8 cellular contexts compared by ENCODE assay signal in genomic region chr13:42040730-42041016, GRCh38. TPM values are rescaled to one million over a fixed set of nuclear protein-coding genes. Genes with fewer than 3 reads are reported as not detected.
DNase-seq lines count a peak whose midpoint lies in the region; ATAC-seq, FAIRE-seq and TF ChIP-seq lines count a peak whose summit lies in the region.

No MANE protein-coding gene starts in this region.

- no peaks in the 10 kb centered on the region for H3K36me3 Mint-ChIP-seq in activated T-cell treated with anti-CD3 and anti-CD28 coated beads, Interleukin-2, amount 50 U/mL, for 4 hours (ENCODE audit: insufficient read depth)
- peaks cover 7% of the 10 kb centered on the region for H3K36me3 Mint-ChIP-seq in activated CD8-positive, alpha-beta T cell treated with anti-CD3 and anti-CD28 coated beads, Interleukin-2, amount 10 ng/mL, durations not matched to agents 7 days and 5 days (ENCODE audit: low read depth)

- FAIRE-seq in kidney (lab: Jason Lieb, UNC): no peak

- H3K4me1 ChIP-seq in kidney (ENCODE audit: control insufficient read depth in 1 of 2, insufficient read depth in 1 of 2, low read depth in 1 of 2, low read length in 2 of 2): peaks cover 3 to 13% of the 10 kb centered on the region in 2 donors
- peaks cover 2 to 19% (median 17%) of the 10 kb centered on the region in 4 donors for H3K4me1 ChIP-seq in transverse colon

- WGBS in transverse colon (ENCODE audit: low coverage in 1 of 2), 2 donors: no CpG with 5 or more reads among the region's 49 CpGs

- intact Hi-C loops in kidney (cut with DNase I): no loop called here
- intact Hi-C loops in transverse colon (cut with DNase I; ENCODE audit: low total_unique reads): loop anchor here (5.0 kb wide), 1 partner anchor 78 kb away; the partner anchor contains the start of gene VWA8

- no peak for TF ChIP-seq POLR2A in transverse colon (IDR thresholded peaks at IDR 0.05)

- no peak for TF ChIP-seq EP300 in transverse colon (IDR thresholded peaks at IDR 0.05; ENCODE audit: low read depth)

- H3K27ac Mint-ChIP-seq in activated CD8-positive, alpha-beta T cell treated with anti-CD3 and anti-CD28 coated beads, Interleukin-2, amount 10 ng/mL, durations not matched to agents 7 days and 5 days: no peak overlapping the region

- CTCF ChIA-PET in activated CD8-positive, alpha-beta T cell treated with anti-CD3 and anti-CD28 coated beads, Interleukin-2, amount 10 ng/mL, durations not matched to agents 7 days and 5 days (lab: Charles Lee): interaction anchor here (1.0 kb wide), 1 partner anchor 14 kb away, joined by 3 read pairs; no protein-coding TSS in a partner anchor

- no peaks in the 10 kb centered on the region for H3K27me3 ChIP-seq in transverse colon

- H3K27ac ChIP-seq in kidney (ENCODE audit: low read depth in 2 of 2, low read length in 2 of 2) (peak overlapping the region; percentile 45 to 67), transverse colon (peak overlapping the region; percentile 96 to 100 (median 98))

- H3K9me3 Mint-ChIP-seq in activated T-cell treated with anti-CD3 and anti-CD28 coated beads, Interleukin-2, amount 50 U/mL, for 4 hours: peaks cover 9% of the 10 kb centered on the region
- H3K9me3 Mint-ChIP-seq in activated CD8-positive, alpha-beta T cell treated with anti-CD3 and anti-CD28 coated beads, Interleukin-2, amount 10 ng/mL, durations not matched to agents 7 days and 5 days (ENCODE audit: insufficient read depth): peaks cover 3% of the 10 kb centered on the region

- H3K4me3 Mint-ChIP-seq in activated T-cell treated with anti-CD3 and anti-CD28 coated beads, Interleukin-2, amount 50 U/mL, for 4 hours: peak overlapping the region; percentile 84
- H3K4me3 Mint-ChIP-seq in activated CD8-positive, alpha-beta T cell treated with anti-CD3 and anti-CD28 coated beads, Interleukin-2, amount 10 ng/mL, durations not matched to agents 7 days and 5 days: no peak overlapping the region

- POLR2A ChIA-PET in activated CD8-positive, alpha-beta T cell treated with anti-CD3 and anti-CD28 coated beads, Interleukin-2, amount 10 ng/mL, durations not matched to agents 7 days and 5 days (lab: Charles Lee): no interaction called here

- peak; percentile 33 to 34 for ATAC-seq in activated T-cell treated with anti-CD3 and anti-CD28 coated beads, Interleukin-2, amount 50 U/mL, for 4 hours
- no peak for ATAC-seq in activated CD8-positive, alpha-beta T cell treated with anti-CD3 and anti-CD28 coated beads, Interleukin-2, amount 10 ng/mL, durations not matched to agents 7 days and 5 days
- ATAC-seq in HG02870 (IDR thresholded peaks at IDR 0.05; ENCODE audit: unreplicated experiment): no peak

- DNase-seq in activated T-cell treated with anti-CD3 and anti-CD28 coated beads, Interleukin-2, amount 50 U/mL, for 4 hours: no peak
- no peak for DNase-seq in activated T-cell treated with anti-CD3 and anti-CD28 coated beads, Interleukin-2, amount 50 U/mL, for 48 hours
- DNase-seq in activated CD8-positive, alpha-beta T cell treated with anti-CD3 and anti-CD28 coated beads, Interleukin-2, amount 10 ng/mL, durations not matched to agents 7 days and 5 days: peak; percentile 26
- DNase-seq in kidney: no peak
- no peak for DNase-seq in transverse colon
- DNase-seq in SW480 (ENCODE audit: low spot score): no peak
- DNase-seq in AG08395 (ENCODE audit: low spot score): no peak

- no peaks in the 10 kb centered on the region for H3K27me3 Mint-ChIP-seq in activated T-cell treated with anti-CD3 and anti-CD28 coated beads, Interleukin-2, amount 50 U/mL, for 4 hours (ENCODE audit: low read depth)
- peaks cover 15% of the 10 kb centered on the region for H3K27me3 Mint-ChIP-seq in activated CD8-positive, alpha-beta T cell treated with anti-CD3 and anti-CD28 coated beads, Interleukin-2, amount 10 ng/mL, durations not matched to agents 7 days and 5 days (ENCODE audit: low read depth)

- H3K9me3 ChIP-seq in kidney (ENCODE audit: control insufficient read depth in 1 of 2, low read length in 2 of 2) (no peaks in the 10 kb centered on the region), transverse colon (peaks cover 0 to 3% of the 10 kb centered on the region in 2 donors)

- H3K4me3 ChIP-seq in kidney (ENCODE audit: low read length in 2 of 2): peak overlapping the region; percentile 80 to 81
- H3K4me3 ChIP-seq in transverse colon: peak overlapping the region; percentile 80 to 92 (median 86)

- H3K36me3 ChIP-seq in kidney (ENCODE audit: control insufficient read depth in 1 of 2, insufficient read depth in 2 of 2, low read length in 2 of 2): no peaks in the 10 kb centered on the region
- no peaks in the 10 kb centered on the region for H3K36me3 ChIP-seq in transverse colon

- no peak overlapping the region for H3K9ac ChIP-seq in kidney (ENCODE audit: low read length in 2 of 2)

- TF ChIP-seq CTCF in kidney (IDR thresholded peaks at IDR 0.05; ENCODE audit: borderline replicate concordance, extremely low read depth, insufficient read depth) (no peak), transverse colon (IDR thresholded peaks at IDR 0.05) (no peak)

- peaks cover 19% of the 10 kb centered on the region for H3K4me1 Mint-ChIP-seq in activated T-cell treated with anti-CD3 and anti-CD28 coated beads, Interleukin-2, amount 50 U/mL, for 4 hours (ENCODE audit: low read depth)
- H3K4me1 Mint-ChIP-seq in activated CD8-positive, alpha-beta T cell treated with anti-CD3 and anti-CD28 coated beads, Interleukin-2, amount 10 ng/mL, durations not matched to agents 7 days and 5 days (ENCODE audit: low read depth): peaks cover 19% of the 10 kb centered on the region

- in situ Hi-C loops in transverse colon (cut with MboI; ENCODE audit: low pct_ligation_motif_present in 1 of 4, low pct_unique_long_range_greater_than_20kb in 1 of 4, low sequenced_read_pairs in 3 of 4): loop anchor here in 1 of 4 donors (25.0 kb wide), 1 partner anchor 128 kb away; no protein-coding TSS in a partner anchor

RNA-seq across cellular contexts. Expression of gene DGKH, which starts 7.8 kb away (rescaled TPM):
- total RNA-seq in activated T-cell treated with anti-CD3 and anti-CD28 coated beads, Interleukin-2, amount 50 U/mL, for 4 hours: 1 to 10 TPM; 5.1 to 5.7 (median 5.6) TPM
- 10 to 100 TPM; 20.3 to 20.7 TPM for total RNA-seq in activated CD8-positive, alpha-beta T cell treated with anti-CD3 and anti-CD28 coated beads, Interleukin-2, amount 10 ng/mL, durations not matched to agents 7 days and 5 days
- total RNA-seq in kidney (28.8 TPM), transverse colon (10 to 100 TPM; 19.4 to 35.6 (median 25.0) TPM)
- polyA plus RNA-seq in kidney (ENCODE audit: insufficient read depth, low read depth, low replicate concordance): 1.7 TPM

Comparison
In these comparisons a context has a peak if more than half of its experiments do, and no peak if none do; other contexts are left out.
1. ATAC-seq: peak in activated T-cell treated with anti-CD3 and anti-CD28 coated beads, Interleukin-2, amount 50 U/mL, for 4 hours (2 of 2); none in activated CD8-positive, alpha-beta T cell treated with anti-CD3 and anti-CD28 coated beads, Interleukin-2, amount 10 ng/mL, durations not matched to agents 7 days and 5 days (single experiment) and HG02870 (single experiment).